In the genomic region with DNA sequence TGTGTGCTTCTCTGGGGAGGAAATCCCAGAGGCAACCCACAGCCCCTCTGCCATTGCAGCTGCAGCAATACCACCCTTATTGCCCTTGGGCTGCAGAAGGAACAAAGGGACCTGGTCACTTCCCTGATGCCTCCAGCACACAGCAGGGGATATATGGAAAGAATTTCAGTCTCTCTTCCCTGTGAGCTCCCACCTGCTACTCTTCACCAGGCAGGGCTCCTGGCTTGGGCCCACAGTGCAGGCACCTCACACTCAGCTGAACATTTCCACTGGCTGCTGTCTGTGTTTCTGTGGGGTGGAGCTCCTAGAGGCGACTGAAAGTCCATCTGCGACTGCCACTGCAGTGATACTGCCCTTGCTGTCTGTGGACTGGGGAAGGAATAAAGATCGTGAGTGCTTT, we compare ENCODE assay signal across 1 cellular context.
TF ChIP-seq lines count a peak whose summit lies in the region.

No MANE protein-coding gene starts in this region.

TF ChIP-seq in WTC11, 78 proteins besides CTCF, POLR2A, EP300 and RAD21 (continued from another document):
- TF ChIP-seq, protein P1, sequence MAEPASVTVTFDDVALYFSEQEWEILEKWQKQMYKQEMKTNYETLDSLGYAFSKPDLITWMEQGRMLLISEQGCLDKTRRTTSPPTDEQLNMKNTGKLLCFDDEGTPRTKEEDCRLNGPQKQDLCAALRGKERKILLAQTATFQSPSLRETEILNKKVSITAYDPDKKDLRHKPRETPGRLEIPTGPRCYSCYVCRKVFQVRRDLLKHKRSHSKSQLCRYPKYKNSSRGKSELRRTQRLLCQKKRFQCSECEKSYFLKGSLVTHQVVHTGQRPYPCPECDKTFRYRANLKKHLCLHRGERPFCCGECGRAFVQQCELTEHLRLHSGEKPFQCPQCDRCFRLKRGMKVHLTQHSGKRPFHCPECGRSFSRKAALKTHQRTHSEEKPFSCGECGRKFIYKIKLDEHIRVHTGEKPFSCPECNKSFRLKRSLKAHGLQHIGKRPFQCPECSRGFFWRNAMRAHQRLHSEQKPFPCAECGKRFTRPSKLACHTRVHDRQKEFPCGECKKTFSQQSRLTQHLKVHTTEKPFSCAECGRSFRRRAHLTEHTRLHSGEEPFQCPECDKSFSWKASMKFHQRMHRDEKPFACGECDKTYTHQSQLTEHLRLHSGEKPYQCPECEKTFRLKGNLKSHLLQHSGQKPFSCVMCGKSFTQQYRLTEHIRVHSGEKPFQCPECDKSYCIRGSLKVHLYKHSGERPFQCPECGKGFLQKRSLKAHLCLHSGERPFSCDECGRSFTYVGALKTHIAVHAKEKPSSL (CRISPR knock-in tag; conservative IDR thresholded peaks at IDR 0.05) = no peak
- no peak for TF ChIP-seq NFYB (CRISPR knock-in tag; conservative IDR thresholded peaks at IDR 0.05; ENCODE audit: low read depth)
- TF ChIP-seq FOXK1 (CRISPR knock-in tag; IDR thresholded peaks at IDR 0.05) = no peak
- no peak for TF ChIP-seq ZNF416 (CRISPR knock-in tag; IDR thresholded peaks at IDR 0.05)
- TF ChIP-seq ELF4 (CRISPR knock-in tag; IDR thresholded peaks at IDR 0.05; ENCODE audit: low read depth) = no peak
- TF ChIP-seq NR3C1 (CRISPR knock-in tag; conservative IDR thresholded peaks at IDR 0.05; ENCODE audit: low read depth) = no peak
- TF ChIP-seq PRRX2 (CRISPR knock-in tag; IDR thresholded peaks at IDR 0.05) = no peak
